In the genomic region with DNA sequence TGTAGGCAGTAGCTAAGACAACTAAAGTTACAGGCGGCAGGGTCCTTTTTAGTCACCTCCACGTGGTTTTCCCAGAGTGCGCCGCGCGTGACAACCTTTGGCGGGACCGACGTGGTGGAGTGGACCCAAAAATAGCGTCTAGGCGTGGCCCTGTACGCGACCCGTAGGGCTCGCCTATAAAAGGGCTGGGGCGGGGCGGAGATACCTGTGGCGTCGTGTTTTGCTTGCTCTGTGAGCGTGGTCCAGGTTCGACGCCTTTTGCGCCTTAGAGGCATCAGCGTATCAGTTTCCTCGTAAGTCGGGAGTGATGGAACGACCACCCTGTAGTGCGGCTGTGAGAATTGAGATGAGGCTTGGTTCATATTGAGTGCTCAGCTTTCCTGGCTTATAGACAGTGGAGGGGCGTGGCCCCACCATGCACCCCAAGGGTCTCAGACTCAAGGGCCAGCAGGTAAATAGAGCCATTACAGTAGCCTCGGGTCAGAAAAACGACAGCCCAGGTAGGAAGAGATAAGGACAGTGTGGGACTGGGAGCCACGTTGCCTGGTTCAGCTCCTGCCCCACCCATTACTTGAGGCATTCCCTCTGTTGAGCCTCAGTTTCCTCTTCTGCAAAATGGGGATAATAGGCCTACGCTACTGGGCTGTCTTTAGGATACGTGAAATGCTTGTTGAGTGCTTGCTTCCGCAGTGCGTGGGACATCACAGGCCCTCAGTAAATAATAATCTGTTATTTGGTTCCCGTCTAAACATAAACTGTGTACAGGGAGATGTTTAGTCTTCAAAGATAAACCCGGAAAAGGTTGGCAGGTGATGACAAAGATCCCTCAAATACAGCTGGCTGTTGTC, we compare ENCODE assay signal across 8 cellular contexts. TPM values are rescaled to one million over a fixed set of nuclear protein-coding genes. Genes with fewer than 3 reads are reported as not detected.
DNase-seq lines count a peak whose midpoint lies in the region; ATAC-seq lines count a peak whose summit lies in the region.

No MANE protein-coding gene starts in this region.

- peaks cover 4% of the 10 kb centered on the region for H3K27me3 Mint-ChIP-seq in activated CD4-positive, alpha-beta memory T cell treated with anti-CD3 and anti-CD28 coated beads, Interleukin-2, amount 10 ng/mL, durations not matched to agents 7 days and 5 days
- H3K27me3 Mint-ChIP-seq in naive thymus-derived CD4-positive, alpha-beta T cell: no peaks in the 10 kb centered on the region

- H3K27ac ChIP-seq in epithelial cell of prostate: peak overlapping the region; percentile 94
- H3K27ac ChIP-seq in naive thymus-derived CD4-positive, alpha-beta T cell (ENCODE audit: low read depth, low read length): peak overlapping the region; percentile 93

- peaks cover 16% of the 10 kb centered on the region for H3K4me1 Mint-ChIP-seq in activated CD4-positive, alpha-beta memory T cell treated with anti-CD3 and anti-CD28 coated beads, Interleukin-2, amount 10 ng/mL, durations not matched to agents 7 days and 5 days
- peaks cover 12 to 20% (median 15%) of the 10 kb centered on the region in 7 donors for H3K4me1 Mint-ChIP-seq in naive thymus-derived CD4-positive, alpha-beta T cell

- CTCF ChIA-PET in activated CD4-positive, alpha-beta memory T cell treated with anti-CD3 and anti-CD28 coated beads, Interleukin-2, amount 10 ng/mL, durations not matched to agents 7 days and 5 days (lab: Charles Lee): interaction anchor here (0.6 to 3.8 kb wide), 18 partner anchors 9 to 418 kb away, joined by 3 to 40 read pairs (median 4); partner anchors contain the start of genes CARM1, DNM2 and QTRT1
- CTCF ChIA-PET in naive thymus-derived CD4-positive, alpha-beta T cell (lab: Charles Lee): interaction anchor here (0.6 to 2.6 kb wide), 7 partner anchors 16 to 1012 kb away, joined by 3 to 15 read pairs (median 4); partner anchors contain the start of gene DNM2

- peak overlapping the region; percentile 86 for H3K4me3 Mint-ChIP-seq in activated CD4-positive, alpha-beta memory T cell treated with anti-CD3 and anti-CD28 coated beads, Interleukin-2, amount 10 ng/mL, durations not matched to agents 7 days and 5 days
- peak overlapping the region; percentile 82 to 99 (median 96) for H3K4me3 Mint-ChIP-seq in naive thymus-derived CD4-positive, alpha-beta T cell

- DNase-seq in DMS53 (lab: John Stamatoyannopoulos, UW): peak; percentile 95
- DNase-seq in NCI-H69 (lab: John Stamatoyannopoulos, UW): peak; percentile 95
- peak; percentile 87 for DNase-seq in activated CD4-positive, alpha-beta memory T cell treated with anti-CD3 and anti-CD28 coated beads, Interleukin-2, amount 10 ng/mL, durations not matched to agents 7 days and 5 days
- no peak for DNase-seq in epithelial cell of prostate (ENCODE audit: low read depth, low spot score)
- DNase-seq in naive thymus-derived CD4-positive, alpha-beta T cell: peak in 2 of 9 donors; percentile 76 to 85
- DNase-seq in stimulated activated naive CD4-positive, alpha-beta T cell treated with Interleukin-2 at 50 U/mL for 16 hours (lab: John Stamatoyannopoulos, UW): peak; percentile 82
- no peak for DNase-seq in cerebellar cortex (ENCODE audit: low spot score)

- intact Hi-C loops in naive thymus-derived CD4-positive, alpha-beta T cell (cut with micrococcal nuclease): loop anchor here (1.0 to 5.0 kb wide), 12 partner anchors 28 to 1900 kb away; partner anchors contain the start of genes CARM1 (in 2 of the 2), FBXL12 (in 1 of the 2), GET3 (in 1 of the 2) and SWSAP1 (in 1 of the 2)

- H3K36me3 Mint-ChIP-seq in activated CD4-positive, alpha-beta memory T cell treated with anti-CD3 and anti-CD28 coated beads, Interleukin-2, amount 10 ng/mL, durations not matched to agents 7 days and 5 days (ENCODE audit: low read depth): peaks cover 19% of the 10 kb centered on the region
- H3K36me3 Mint-ChIP-seq in naive thymus-derived CD4-positive, alpha-beta T cell: peaks cover 0 to 16% (median 5%) of the 10 kb centered on the region in 5 donors

- H3K36me3 ChIP-seq in naive thymus-derived CD4-positive, alpha-beta T cell (ENCODE audit: control insufficient read depth in 2 of 3, insufficient read depth in 3 of 3, low read length in 3 of 3): peaks cover 0 to 21% (median 0%) of the 10 kb centered on the region in 3 experiments

- H3K9me3 ChIP-seq in naive thymus-derived CD4-positive, alpha-beta T cell (ENCODE audit: control insufficient read depth in 2 of 3, low read length in 3 of 3): peaks cover 0 to 6% (median 0%) of the 10 kb centered on the region in 3 experiments

- no peaks in the 10 kb centered on the region for H3K27me3 ChIP-seq in naive thymus-derived CD4-positive, alpha-beta T cell (ENCODE audit: control insufficient read depth in 2 of 2, insufficient read depth in 2 of 2, low read length in 2 of 2)

- peaks cover 9% of the 10 kb centered on the region for H3K9me3 Mint-ChIP-seq in activated CD4-positive, alpha-beta memory T cell treated with anti-CD3 and anti-CD28 coated beads, Interleukin-2, amount 10 ng/mL, durations not matched to agents 7 days and 5 days
- H3K9me3 Mint-ChIP-seq in naive thymus-derived CD4-positive, alpha-beta T cell: peaks cover 0 to 11% (median 6%) of the 10 kb centered on the region in 11 donors

- H3K4me3 ChIP-seq in naive thymus-derived CD4-positive, alpha-beta T cell (ENCODE audit: low read length): peak overlapping the region; percentile 98

- peaks cover 8 to 13% of the 10 kb centered on the region in 2 donors for H3K4me1 ChIP-seq in naive thymus-derived CD4-positive, alpha-beta T cell (ENCODE audit: control insufficient read depth in 2 of 2, insufficient read depth in 2 of 2, low read length in 2 of 2)

- POLR2A ChIA-PET in activated CD4-positive, alpha-beta memory T cell treated with anti-CD3 and anti-CD28 coated beads, Interleukin-2, amount 10 ng/mL, durations not matched to agents 7 days and 5 days (lab: Charles Lee): interaction anchor here (0.6 to 3.0 kb wide), 16 partner anchors 10 to 258 kb away, joined by 3 to 22 read pairs (median 6); partner anchors contain the start of genes CARM1, DNM2, LDLR and QTRT1
- POLR2A ChIA-PET in naive thymus-derived CD4-positive, alpha-beta T cell (lab: Charles Lee): interaction anchor here (0.6 to 2.0 kb wide), 14 partner anchors 10 to 285 kb away, joined by 3 to 21 read pairs (median 5); partner anchors contain the start of genes CARM1, DNM2 and QTRT1

- peak overlapping the region; percentile 93 for H3K27ac Mint-ChIP-seq in activated CD4-positive, alpha-beta memory T cell treated with anti-CD3 and anti-CD28 coated beads, Interleukin-2, amount 10 ng/mL, durations not matched to agents 7 days and 5 days
- peak overlapping the region; percentile 98 to 100 (median 99) for H3K27ac Mint-ChIP-seq in naive thymus-derived CD4-positive, alpha-beta T cell

- peak; percentile 17 for ATAC-seq in HG02840 (IDR thresholded peaks at IDR 0.05; ENCODE audit: low FRiP score, unreplicated experiment)
- ATAC-seq in naive thymus-derived CD4-positive, alpha-beta T cell: peak; percentile 51

RNA-seq across cellular contexts. Expression of gene TMED1, which starts 0.7 kb away (rescaled TPM):
- 10 to 100 TPM; 15.7 to 17.3 TPM for total RNA-seq in activated CD4-positive, alpha-beta memory T cell treated with anti-CD3 and anti-CD28 coated beads, Interleukin-2, amount 10 ng/mL, durations not matched to agents 7 days and 5 days
- 10 to 100 TPM in 2 of 5 experiments, 1 to 10 TPM in 3; 7.6 to 12.8 (median 9.9) TPM for total RNA-seq in naive thymus-derived CD4-positive, alpha-beta T cell
- polyA plus RNA-seq in naive thymus-derived CD4-positive, alpha-beta T cell: 10 to 100 TPM; 19.0 to 21.7 TPM

RNA-seq across cellular contexts. Expression of gene C19orf38, which starts 11.5 kb away (rescaled TPM):
- total RNA-seq in activated CD4-positive, alpha-beta memory T cell treated with anti-CD3 and anti-CD28 coated beads, Interleukin-2, amount 10 ng/mL, durations not matched to agents 7 days and 5 days: 1 to 10 TPM; 1.1 to 1.8 TPM
- total RNA-seq in naive thymus-derived CD4-positive, alpha-beta T cell: 10 to 100 TPM in 1 of 5 experiments, 1 to 10 TPM in 4; 2.5 to 50.5 (median 3.5) TPM
- polyA plus RNA-seq in naive thymus-derived CD4-positive, alpha-beta T cell: 1 to 10 TPM; 1.4 to 2.8 TPM

RNA-seq across cellular contexts. Expression of gene CARM1, which starts 34.7 kb away (rescaled TPM):
- 10 to 100 TPM; 39.3 to 40.2 TPM for total RNA-seq in activated CD4-positive, alpha-beta memory T cell treated with anti-CD3 and anti-CD28 coated beads, Interleukin-2, amount 10 ng/mL, durations not matched to agents 7 days and 5 days
- 10 to 100 TPM; 21.3 to 43.1 (median 27.2) TPM for total RNA-seq in naive thymus-derived CD4-positive, alpha-beta T cell
- polyA plus RNA-seq in naive thymus-derived CD4-positive, alpha-beta T cell: under 1 TPM; 0.69 to 0.94 TPM

Comparison
In these comparisons a context has a peak if more than half of its experiments do, and no peak if none do; other contexts are left out.
1. DNase-seq: peak in DMS53 (single experiment), NCI-H69 (single experiment), activated CD4-positive, alpha-beta memory T cell treated with anti-CD3 and anti-CD28 coated beads, Interleukin-2, amount 10 ng/mL, durations not matched to agents 7 days and 5 days (single experiment) and stimulated activated naive CD4-positive, alpha-beta T cell treated with Interleukin-2 at 50 U/mL for 16 hours (single experiment); none in epithelial cell of prostate (single experiment) and cerebellar cortex (single experiment).